Comparison of ENCODE assay signal across 8 cellular contexts in the genomic region with DNA sequence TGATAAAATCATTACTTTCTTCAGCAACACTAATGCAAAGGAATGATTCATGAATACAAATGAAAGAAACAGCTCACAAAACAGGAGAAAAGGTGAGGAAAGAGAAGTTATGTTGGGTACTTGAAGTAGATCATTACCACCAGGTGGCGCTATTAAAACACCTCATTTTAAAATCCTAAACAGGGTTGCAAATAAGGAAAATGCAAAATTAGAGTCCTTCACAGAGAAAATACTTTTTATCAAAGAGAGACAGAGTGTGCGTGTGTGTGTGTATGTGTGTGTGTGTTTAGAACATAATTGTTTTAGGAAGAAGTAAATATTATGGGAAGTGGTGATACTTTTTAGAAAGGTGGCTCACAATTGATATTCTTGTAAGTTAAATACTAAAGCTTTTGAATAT. TPM values are rescaled to one million over a fixed set of nuclear protein-coding genes. Genes with fewer than 3 reads are reported as not detected.
A peak's percentile ranks its signal among the peaks of the same experiment; 100 is the strongest.
DNase-seq lines count a peak whose midpoint lies in the region; ATAC-seq, FAIRE-seq and TF ChIP-seq lines count a peak whose summit lies in the region.

No MANE protein-coding gene starts in this region.

- no peak overlapping the region for H3K4me3 Mint-ChIP-seq in activated CD8-positive, alpha-beta T cell treated with anti-CD3 and anti-CD28 coated beads, Interleukin-2, amount 10 ng/mL, durations not matched to agents 7 days and 5 days
- no peak overlapping the region for H3K4me3 Mint-ChIP-seq in glutamatergic neuron (ENCODE audit: unreplicated experiment)

- H3K4me3 ChIP-seq in AG04449 (ENCODE audit: low read depth, low read length) = no peak overlapping the region
- H3K4me3 ChIP-seq in prostate gland = no peak overlapping the region

- H3K4me1 Mint-ChIP-seq in activated CD8-positive, alpha-beta T cell treated with anti-CD3 and anti-CD28 coated beads, Interleukin-2, amount 10 ng/mL, durations not matched to agents 7 days and 5 days (ENCODE audit: low read depth) = peaks cover 16% of the 10 kb centered on the region
- peaks cover 3% of the 10 kb centered on the region for H3K4me1 Mint-ChIP-seq in glutamatergic neuron (ENCODE audit: low read depth, unreplicated experiment)

- peak overlapping the region; percentile 32 to 47 for H3K27ac ChIP-seq in prostate gland

- no peak overlapping the region for H3K27ac Mint-ChIP-seq in activated CD8-positive, alpha-beta T cell treated with anti-CD3 and anti-CD28 coated beads, Interleukin-2, amount 10 ng/mL, durations not matched to agents 7 days and 5 days
- H3K27ac Mint-ChIP-seq in glutamatergic neuron (ENCODE audit: unreplicated experiment) = no peak overlapping the region

- TF ChIP-seq POLR2A in GM12891 (IDR thresholded peaks at IDR 0.05; ENCODE audit: low read depth, low read length) = no peak
- TF ChIP-seq POLR2A in prostate gland (IDR thresholded peaks at IDR 0.05) = no peak

- no peaks in the 10 kb centered on the region for H3K36me3 Mint-ChIP-seq in activated CD8-positive, alpha-beta T cell treated with anti-CD3 and anti-CD28 coated beads, Interleukin-2, amount 10 ng/mL, durations not matched to agents 7 days and 5 days (ENCODE audit: low read depth)
- no peaks in the 10 kb centered on the region for H3K36me3 Mint-ChIP-seq in glutamatergic neuron (ENCODE audit: unreplicated experiment)

- intact Hi-C loops in prostate gland (cut with DNase I) = loop anchor here (2.0 to 10.0 kb wide), 8 partner anchors 56 to 1719 kb away; no protein-coding TSS in a partner anchor

- no peaks in the 10 kb centered on the region for H3K9me3 ChIP-seq in prostate gland

- H3K4me1 ChIP-seq in prostate gland (replicated peaks) = peaks cover 3% of the 10 kb centered on the region

- no peaks in the 10 kb centered on the region for H3K27me3 Mint-ChIP-seq in activated CD8-positive, alpha-beta T cell treated with anti-CD3 and anti-CD28 coated beads, Interleukin-2, amount 10 ng/mL, durations not matched to agents 7 days and 5 days (ENCODE audit: low read depth)
- peaks cover 2% of the 10 kb centered on the region for H3K27me3 Mint-ChIP-seq in glutamatergic neuron (ENCODE audit: unreplicated experiment)

- peak; percentile 39 for ATAC-seq in activated CD8-positive, alpha-beta T cell treated with anti-CD3 and anti-CD28 coated beads, Interleukin-2, amount 10 ng/mL, durations not matched to agents 7 days and 5 days
- ATAC-seq in HG02981 (IDR thresholded peaks at IDR 0.05; ENCODE audit: unreplicated experiment) (no peak), GM18498 (IDR thresholded peaks at IDR 0.05; ENCODE audit: unreplicated experiment) (no peak)

- TF ChIP-seq CTCF in AG04449 (IDR thresholded peaks at IDR 0.05; ENCODE audit: insufficient read depth, low read length, missing control alignments) (peak; percentile 23), glutamatergic neuron (IDR thresholded peaks at IDR 0.05; ENCODE audit: partially characterized antibody, unreplicated experiment) (peak; percentile 94), prostate gland (IDR thresholded peaks at IDR 0.05) (peak; percentile 71 to 96 (median 88))

- POLR2A ChIA-PET in AG04449 (lab: Yijun Ruan, JAX) = no interaction called here
- POLR2A ChIA-PET in activated CD8-positive, alpha-beta T cell treated with anti-CD3 and anti-CD28 coated beads, Interleukin-2, amount 10 ng/mL, durations not matched to agents 7 days and 5 days (lab: Charles Lee) = interaction anchor here (0.7 kb wide), 1 partner anchor 8 kb away, joined by 4 read pairs; no protein-coding TSS in a partner anchor

- CTCF ChIA-PET in AG04449 (lab: Yijun Ruan, JAX) = interaction anchor here (0.6 to 6.4 kb wide), 42 partner anchors 9 to 1026 kb away, joined by 3 to 165 read pairs (median 3); partner anchors contain the start of gene PIK3R1
- CTCF ChIA-PET in activated CD8-positive, alpha-beta T cell treated with anti-CD3 and anti-CD28 coated beads, Interleukin-2, amount 10 ng/mL, durations not matched to agents 7 days and 5 days (lab: Charles Lee) = interaction anchor here (0.7 to 4.0 kb wide), 49 partner anchors 9 to 1761 kb away, joined by 3 to 24 read pairs (median 4); partner anchors contain the start of gene PIK3R1

- no peaks in the 10 kb centered on the region for H3K27me3 ChIP-seq in prostate gland (replicated peaks; ENCODE audit: insufficient read depth)

- no peaks in the 10 kb centered on the region for H3K36me3 ChIP-seq in prostate gland

- 2% methylated on average over 2 of the region's 2 CpGs for WGBS in prostate gland

- DNase-seq in AG04449 (ENCODE audit: low read depth, low spot score) (peak; percentile 36), GM12891 (ENCODE audit: insufficient read length, low spot score) (no peak), NCI-H2107 treated with DMSO at 0.1 percent for 48 hours (lab: John Stamatoyannopoulos, UW; ENCODE audit: unreplicated experiment) (peak; percentile 64), glutamatergic neuron (no peak), prostate gland (ENCODE audit: low spot score) (peak; percentile 73)
- DNase-seq in activated CD8-positive, alpha-beta T cell treated with anti-CD3 and anti-CD28 coated beads, Interleukin-2, amount 10 ng/mL, durations not matched to agents 7 days and 5 days = peak; percentile 32

- peak; percentile 61 for FAIRE-seq in GM12891 (lab: Jason Lieb, UNC)

- H3K9me3 Mint-ChIP-seq in activated CD8-positive, alpha-beta T cell treated with anti-CD3 and anti-CD28 coated beads, Interleukin-2, amount 10 ng/mL, durations not matched to agents 7 days and 5 days (ENCODE audit: insufficient read depth) = no peaks in the 10 kb centered on the region
- H3K9me3 Mint-ChIP-seq in glutamatergic neuron (ENCODE audit: unreplicated experiment) = no peaks in the 10 kb centered on the region

TF ChIP-seq in GM12891, 5 proteins besides CTCF, POLR2A, EP300 and RAD21:
- TF ChIP-seq POU2F2 (IDR thresholded peaks at IDR 0.05; ENCODE audit: low read depth, low read length) = no peak
- TF ChIP-seq SPI1 (IDR thresholded peaks at IDR 0.05; ENCODE audit: low read depth, low read length) = no peak
- TF ChIP-seq PAX5 (IDR thresholded peaks at IDR 0.05; ENCODE audit: insufficient read depth, low read length, severe bottlenecking) = no peak
- no peak for TF ChIP-seq POLR2AphosphoS5 (IDR thresholded peaks at IDR 0.05; ENCODE audit: low read depth, low read length)
- TF ChIP-seq TAF1 (IDR thresholded peaks at IDR 0.05; ENCODE audit: low read depth, low read length) = no peak

RNA-seq across cellular contexts. Expression of gene CD180, which starts 49.5 kb away (rescaled TPM):
- polyA plus RNA-seq in GM12891 (2012; ENCODE audit: low read depth, missing spikeins) = 1.1 TPM
- total RNA-seq in activated CD8-positive, alpha-beta T cell treated with anti-CD3 and anti-CD28 coated beads, Interleukin-2, amount 10 ng/mL, durations not matched to agents 7 days and 5 days = not detected
- total RNA-seq in glutamatergic neuron (ENCODE audit: unreplicated experiment) (not detected), prostate gland (under 1 TPM; 0.18 to 0.68 TPM)

Comparison
In these comparisons a context has a peak if more than half of its experiments do, and no peak if none do; other contexts are left out.
1. DNase-seq: peak in AG04449 (single experiment), NCI-H2107 treated with DMSO at 0.1 percent for 48 hours (single experiment), activated CD8-positive, alpha-beta T cell treated with anti-CD3 and anti-CD28 coated beads, Interleukin-2, amount 10 ng/mL, durations not matched to agents 7 days and 5 days (single experiment) and prostate gland (single experiment); none in GM12891 (single experiment) and glutamatergic neuron (single experiment).
2. CTCF ChIP-seq: peak in every context shown above with its lines; median percentile 94 in glutamatergic neuron; 88 in prostate gland; 23 in AG04449.